ENCODE assay signal across 9 cellular contexts in the genomic region with DNA sequence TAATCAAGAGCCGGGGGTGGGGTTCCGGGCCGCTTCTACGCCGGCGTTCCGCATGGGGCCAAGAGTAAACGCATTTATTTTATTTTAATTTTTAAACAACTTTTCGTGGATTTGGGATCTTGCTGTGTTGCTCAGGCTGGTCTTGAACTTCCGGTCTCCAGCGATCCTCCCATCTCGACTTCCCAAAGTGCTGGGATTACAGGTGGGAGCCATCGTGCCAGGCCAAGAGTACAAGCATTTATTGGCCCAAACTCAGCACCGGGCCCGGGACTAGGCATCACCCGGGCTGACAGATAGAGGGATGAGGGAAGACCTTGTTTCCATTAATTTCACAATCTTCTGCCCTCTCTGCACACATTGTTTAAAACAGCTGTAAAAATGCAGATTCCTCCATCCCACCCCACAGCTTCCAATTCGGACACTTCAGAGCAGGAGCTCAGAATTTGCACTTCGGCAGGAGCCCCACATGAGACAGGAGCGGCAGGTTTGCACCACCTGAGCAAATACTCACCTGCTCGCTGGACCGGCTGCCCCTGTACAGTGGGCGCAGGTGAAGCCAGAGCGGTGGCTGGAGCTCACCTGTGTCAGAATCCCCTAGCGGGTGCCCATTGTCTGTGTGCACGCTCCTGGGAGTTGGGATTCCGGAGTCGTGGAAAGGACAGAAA. TPM values are rescaled to one million over a fixed set of nuclear protein-coding genes. Genes with fewer than 3 reads are reported as not detected.
DNase-seq lines count a peak whose midpoint lies in the region; ATAC-seq and TF ChIP-seq lines count a peak whose summit lies in the region.
"Had no signal": no experiment of that assay in that cellular context is flagged by ENCODE, and none has a peak within 500 bp of the region (broad histone marks: within the 10 kb centered on the region; RNA-seq: fewer than 3 reads in every experiment).

No MANE protein-coding gene starts in this region.

- H3K4me1 ChIP-seq in HUES6 (ENCODE audit: control insufficient read depth, insufficient read depth, low read length) = peaks cover 7% of the 10 kb centered on the region

- H3K27ac ChIP-seq in C4-2B = peak overlapping the region; percentile 74; the same call in 1 of the 2 replicates
- no peak overlapping the region for H3K27ac ChIP-seq in HUES6 (ENCODE audit: low read depth, low read length)

- H3K4me3 Mint-ChIP-seq in MCF 10A (ENCODE audit: unreplicated experiment) (peak overlapping the region; percentile 59), naive B cell (peak overlapping the region in 7 of 8 donors; percentile 26 to 81 (median 47))

- H3K27me3 ChIP-seq in HUES6 (ENCODE audit: control insufficient read depth, insufficient read depth, low read length) = peaks cover 13% of the 10 kb centered on the region; the same call in 1 of the 2 replicates

- CTCF ChIA-PET in MCF 10A (lab: Yijun Ruan, JAX) = interaction anchor here (1.0 kb wide), 1 partner anchor 15 kb away, joined by 3 read pairs; no protein-coding TSS in a partner anchor

- DNase-seq in MCF 10A (ENCODE audit: unreplicated experiment) (no peak), naive B cell (no peak), iPS-NIHi7 (ENCODE audit: extremely low spot score) (no peak), AML-193 (lab: John Stamatoyannopoulos, UW) (no peak)
- DNase-seq in stimulated activated CD4-positive, alpha-beta T cell treated with anti-CD3 and anti-CD28 coated beads, Interleukin-4, amount 100 ng/mL, for 4 hours = no peak
- DNase-seq: cortex of kidney had no signal

- no peaks in the 10 kb centered on the region for H3K9me3 ChIP-seq in HUES6 (ENCODE audit: control insufficient read depth, insufficient read depth, low read depth, low read length)

- peak overlapping the region; percentile 53 for H3K4me3 ChIP-seq in HUES6 (ENCODE audit: low read depth, low read length)

- H3K9me3 Mint-ChIP-seq in MCF 10A (ENCODE audit: unreplicated experiment) = no peaks in the 10 kb centered on the region
- H3K9me3 Mint-ChIP-seq in naive B cell = no peaks in the 10 kb centered on the region

- no peak overlapping the region for H3K9ac ChIP-seq in HUES6 (ENCODE audit: low read length)

- H3K4me1 Mint-ChIP-seq in MCF 10A (ENCODE audit: insufficient read depth, unreplicated experiment) = no peaks in the 10 kb centered on the region
- H3K4me1 Mint-ChIP-seq in naive B cell = peaks cover 4 to 11% (median 9%) of the 10 kb centered on the region in 3 donors

- POLR2A ChIA-PET in MCF 10A (lab: Yijun Ruan, JAX) = no interaction called here

- TF ChIP-seq CTCF in C4-2B (conservative IDR thresholded peaks at IDR 0.05) = no peak
- no peak for TF ChIP-seq CTCF in MCF 10A (IDR thresholded peaks at IDR 0.05; ENCODE audit: unreplicated experiment)

- intact Hi-C loops in MCF 10A (cut with micrococcal nuclease) = no loop called here

- ATAC-seq in naive B cell (ENCODE audit: low read depth in 2 of 2) (no peak), HG03342 (IDR thresholded peaks at IDR 0.05; ENCODE audit: unreplicated experiment) (no peak)

- H3K27me3 Mint-ChIP-seq in MCF 10A (ENCODE audit: insufficient read depth, unreplicated experiment) (no peaks in the 10 kb centered on the region), naive B cell (no peaks in the 10 kb centered on the region)

- no peak overlapping the region for H3K27ac Mint-ChIP-seq in MCF 10A (ENCODE audit: low read depth, unreplicated experiment)
- no peak overlapping the region for H3K27ac Mint-ChIP-seq in naive B cell

- H3K36me3 Mint-ChIP-seq in MCF 10A (ENCODE audit: insufficient read depth, unreplicated experiment) (peaks cover under 1% of the 10 kb centered on the region), naive B cell (no peaks in the 10 kb centered on the region)

- H3K36me3 ChIP-seq in HUES6 (ENCODE audit: control insufficient read depth, insufficient read depth, low read length) = peaks cover 11% of the 10 kb centered on the region

- no TSS peak for BruUV-seq in MCF 10A (replicated peaks; lab: Mats Ljungman, UMichigan)

RNA-seq across cellular contexts. Expression of gene GINS2, which starts 0.7 kb away (rescaled TPM):
- 6.9 and 11.3 TPM in 2 replicates for total RNA-seq in MCF 10A (2022)
- polyA plus RNA-seq in naive B cell (ENCODE audit: low read depth in 6 of 6) = 1 to 10 TPM in 4 of 6 donors, under 1 TPM in 1, not detected in 1; 0.54 to 2.0 (median 1.3) TPM
